17 cellular contexts compared by ENCODE assay signal in genomic region chr2:120631719-120632118, GRCh38.
DNase-seq lines count a peak whose midpoint lies in the region; ATAC-seq and TF ChIP-seq lines count a peak whose summit lies in the region.
"Had no signal": no experiment of that assay in that cellular context is flagged by ENCODE, and none has a peak within 500 bp of the region (broad histone marks: within the 10 kb centered on the region; RNA-seq: fewer than 3 reads in every experiment).

No MANE protein-coding gene starts in this region.

- H4K20me1 ChIP-seq in smooth muscle cell (ENCODE audit: low read depth) = no peaks in the 10 kb centered on the region

- H3K4me3 Mint-ChIP-seq in naive thymus-derived CD4-positive, alpha-beta T cell = no peak overlapping the region
- H3K4me3 Mint-ChIP-seq: CD8-positive, alpha-beta T cell; H9 had no signal

- no peaks in the 10 kb centered on the region for H3F3A ChIP-seq in smooth muscle cell (ENCODE audit: low read depth)

- peak overlapping the region; percentile 81 for H3K27ac ChIP-seq in C4-2B
- H3K27ac ChIP-seq in smooth muscle cell (ENCODE audit: low read depth) = peak overlapping the region; percentile 41
- H3K27ac ChIP-seq in naive thymus-derived CD4-positive, alpha-beta T cell (ENCODE audit: low read depth, low read length) = no peak overlapping the region
- H3K27ac ChIP-seq: A549, KMS-11 had no signal

- H3K4me2 ChIP-seq in smooth muscle cell = peak overlapping the region; percentile 36
- H3K4me2 ChIP-seq: A549, KMS-11 had no signal

- no peaks in the 10 kb centered on the region for H3K27me3 ChIP-seq in smooth muscle cell (ENCODE audit: low read depth)
- H3K27me3 ChIP-seq in naive thymus-derived CD4-positive, alpha-beta T cell (ENCODE audit: control insufficient read depth in 2 of 2, insufficient read depth in 2 of 2, low read length in 2 of 2) = no peaks in the 10 kb centered on the region

- H3K79me2 ChIP-seq in smooth muscle cell (ENCODE audit: low read depth) = no peaks in the 10 kb centered on the region

- H3K27ac Mint-ChIP-seq in naive thymus-derived CD4-positive, alpha-beta T cell = no peak overlapping the region
- H3K27ac Mint-ChIP-seq: CD8-positive, alpha-beta T cell; H9 had no signal

- peaks cover 4% of the 10 kb centered on the region for H3K4me1 ChIP-seq in smooth muscle cell (ENCODE audit: low read depth)
- H3K4me1 ChIP-seq in naive thymus-derived CD4-positive, alpha-beta T cell (ENCODE audit: control insufficient read depth in 2 of 2, insufficient read depth in 2 of 2, low read length in 2 of 2) = no peaks in the 10 kb centered on the region
- H3K4me1 ChIP-seq: A549 had no signal

- H3K4me3 ChIP-seq in choroid plexus epithelial cell (ENCODE audit: low read depth, low read length) (no peak overlapping the region), smooth muscle cell (no peak overlapping the region)
- no peak overlapping the region for H3K4me3 ChIP-seq in naive thymus-derived CD4-positive, alpha-beta T cell (ENCODE audit: low read length)
- H3K4me3 ChIP-seq: A549 had no signal

- H3K9ac ChIP-seq in smooth muscle cell (ENCODE audit: low read depth) = no peak overlapping the region
- H3K9ac ChIP-seq: KMS-11 had no signal

- CTCF ChIA-PET in naive thymus-derived CD4-positive, alpha-beta T cell (lab: Charles Lee) = no interaction called here

- H3K27me3 Mint-ChIP-seq in naive thymus-derived CD4-positive, alpha-beta T cell = peaks cover 0 to 20% (median 8%) of the 10 kb centered on the region in 5 donors

- no peaks in the 10 kb centered on the region for H3K36me3 ChIP-seq in smooth muscle cell (ENCODE audit: low read depth)
- H3K36me3 ChIP-seq in naive thymus-derived CD4-positive, alpha-beta T cell (ENCODE audit: control insufficient read depth in 2 of 3, insufficient read depth in 3 of 3, low read length in 3 of 3) = no peaks in the 10 kb centered on the region

- intact Hi-C loops in naive thymus-derived CD4-positive, alpha-beta T cell (cut with micrococcal nuclease) = no loop called here

- H3K36me3 Mint-ChIP-seq in naive thymus-derived CD4-positive, alpha-beta T cell = no peaks in the 10 kb centered on the region
- H3K36me3 Mint-ChIP-seq: CD8-positive, alpha-beta T cell had no signal

- peak; percentile 18 for DNase-seq in choroid plexus epithelial cell (ENCODE audit: low read depth)
- peak; percentile 51 for DNase-seq in islet precursor cell
- DNase-seq in smooth muscle cell (lab: John Stamatoyannopoulos, UW; ENCODE audit: unreplicated experiment) = no peak
- DNase-seq in naive thymus-derived CD4-positive, alpha-beta T cell = no peak
- DNase-seq in HuH-7.5 (ENCODE audit: low spot score) = no peak
- DNase-seq: CD8-positive, alpha-beta T cell; DMS79; H9; NCI-H1417; NCI-H187; NCI-H2107; NCI-H524; SHP77 had no signal

- peaks cover 0 to 5% (median 0%) of the 10 kb centered on the region in 11 donors for H3K9me3 Mint-ChIP-seq in naive thymus-derived CD4-positive, alpha-beta T cell
- H3K9me3 Mint-ChIP-seq: CD8-positive, alpha-beta T cell had no signal

- no peak for ATAC-seq in naive thymus-derived CD4-positive, alpha-beta T cell
- no peak for ATAC-seq in esophagus mucosa
- ATAC-seq: A549; CD8-positive, alpha-beta T cell had no signal

- WGBS in smooth muscle cell (ENCODE audit: low lambda C conversion rate) = 4% methylated on average over 3 of the region's 3 CpGs

- no peaks in the 10 kb centered on the region for H3K9me3 ChIP-seq in smooth muscle cell (replicated peaks; ENCODE audit: low read depth)
- H3K9me3 ChIP-seq in naive thymus-derived CD4-positive, alpha-beta T cell (ENCODE audit: control insufficient read depth in 2 of 3, low read length in 3 of 3) = no peaks in the 10 kb centered on the region

- H2AFZ ChIP-seq in smooth muscle cell (ENCODE audit: low read depth) = peak overlapping the region; percentile 4

- POLR2A ChIA-PET in naive thymus-derived CD4-positive, alpha-beta T cell (lab: Charles Lee) = no interaction called here

- no peak for TF ChIP-seq CTCF in C4-2B (conservative IDR thresholded peaks at IDR 0.05)
- TF ChIP-seq CTCF in choroid plexus epithelial cell (conservative IDR thresholded peaks at IDR 0.05; ENCODE audit: low read depth, low read length) = no peak
- TF ChIP-seq CTCF in smooth muscle cell (IDR thresholded peaks at IDR 0.05; ENCODE audit: borderline replicate concordance, insufficient read depth, poor library complexity, severe bottlenecking) = no peak

- no peaks in the 10 kb centered on the region for H3K4me1 Mint-ChIP-seq in naive thymus-derived CD4-positive, alpha-beta T cell

Comparison
In these comparisons a context has a peak if more than half of its experiments do, and no peak if none do; other contexts are left out.
1. DNase-seq: peak in choroid plexus epithelial cell (single experiment) and islet precursor cell (single experiment); none in smooth muscle cell (single experiment), naive thymus-derived CD4-positive, alpha-beta T cell (0 of 9) and HuH-7.5 (single experiment).